1 cellular context compared by ENCODE assay signal in the genomic region with DNA sequence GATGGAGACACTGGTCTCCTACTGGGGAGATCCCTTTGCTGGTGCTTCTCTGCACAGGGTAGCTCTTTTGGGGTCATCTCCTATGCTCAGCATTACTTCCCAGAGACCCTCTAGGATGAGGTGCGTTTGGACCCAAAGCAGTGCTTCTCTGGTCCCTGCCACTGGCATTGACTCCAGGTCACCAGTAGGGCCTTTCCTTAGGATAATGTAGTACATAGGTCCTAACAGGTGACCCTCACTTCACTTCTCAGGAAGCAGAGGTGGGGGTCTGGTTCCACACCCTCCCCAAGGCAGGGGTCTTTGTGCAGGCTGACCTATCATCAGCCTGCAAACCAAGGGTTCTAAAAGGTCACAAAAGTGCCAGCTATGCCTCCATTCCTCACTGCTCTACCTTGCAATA.
TF ChIP-seq lines count a peak whose summit lies in the region.

No MANE protein-coding gene starts in this region.

TF ChIP-seq in WTC11, 78 proteins besides CTCF, POLR2A, EP300 and RAD21 (continued from another document):
- TF ChIP-seq, protein P1, sequence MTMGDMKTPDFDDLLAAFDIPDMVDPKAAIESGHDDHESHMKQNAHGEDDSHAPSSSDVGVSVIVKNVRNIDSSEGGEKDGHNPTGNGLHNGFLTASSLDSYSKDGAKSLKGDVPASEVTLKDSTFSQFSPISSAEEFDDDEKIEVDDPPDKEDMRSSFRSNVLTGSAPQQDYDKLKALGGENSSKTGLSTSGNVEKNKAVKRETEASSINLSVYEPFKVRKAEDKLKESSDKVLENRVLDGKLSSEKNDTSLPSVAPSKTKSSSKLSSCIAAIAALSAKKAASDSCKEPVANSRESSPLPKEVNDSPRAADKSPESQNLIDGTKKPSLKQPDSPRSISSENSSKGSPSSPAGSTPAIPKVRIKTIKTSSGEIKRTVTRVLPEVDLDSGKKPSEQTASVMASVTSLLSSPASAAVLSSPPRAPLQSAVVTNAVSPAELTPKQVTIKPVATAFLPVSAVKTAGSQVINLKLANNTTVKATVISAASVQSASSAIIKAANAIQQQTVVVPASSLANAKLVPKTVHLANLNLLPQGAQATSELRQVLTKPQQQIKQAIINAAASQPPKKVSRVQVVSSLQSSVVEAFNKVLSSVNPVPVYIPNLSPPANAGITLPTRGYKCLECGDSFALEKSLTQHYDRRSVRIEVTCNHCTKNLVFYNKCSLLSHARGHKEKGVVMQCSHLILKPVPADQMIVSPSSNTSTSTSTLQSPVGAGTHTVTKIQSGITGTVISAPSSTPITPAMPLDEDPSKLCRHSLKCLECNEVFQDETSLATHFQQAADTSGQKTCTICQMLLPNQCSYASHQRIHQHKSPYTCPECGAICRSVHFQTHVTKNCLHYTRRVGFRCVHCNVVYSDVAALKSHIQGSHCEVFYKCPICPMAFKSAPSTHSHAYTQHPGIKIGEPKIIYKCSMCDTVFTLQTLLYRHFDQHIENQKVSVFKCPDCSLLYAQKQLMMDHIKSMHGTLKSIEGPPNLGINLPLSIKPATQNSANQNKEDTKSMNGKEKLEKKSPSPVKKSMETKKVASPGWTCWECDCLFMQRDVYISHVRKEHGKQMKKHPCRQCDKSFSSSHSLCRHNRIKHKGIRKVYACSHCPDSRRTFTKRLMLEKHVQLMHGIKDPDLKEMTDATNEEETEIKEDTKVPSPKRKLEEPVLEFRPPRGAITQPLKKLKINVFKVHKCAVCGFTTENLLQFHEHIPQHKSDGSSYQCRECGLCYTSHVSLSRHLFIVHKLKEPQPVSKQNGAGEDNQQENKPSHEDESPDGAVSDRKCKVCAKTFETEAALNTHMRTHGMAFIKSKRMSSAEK (CRISPR knock-in tag; IDR thresholded peaks at IDR 0.05; ENCODE audit: borderline replicate concordance) = no peak
- TF ChIP-seq E2F5 (CRISPR knock-in tag; IDR thresholded peaks at IDR 0.05) (no peak), E2F1 (CRISPR knock-in tag; IDR thresholded peaks at IDR 0.05) (no peak), KAT7 (CRISPR knock-in tag; IDR thresholded peaks at IDR 0.05; ENCODE audit: borderline replicate concordance) (no peak), ZNF416 (CRISPR knock-in tag; IDR thresholded peaks at IDR 0.05) (no peak)
- TF ChIP-seq, protein P2, sequence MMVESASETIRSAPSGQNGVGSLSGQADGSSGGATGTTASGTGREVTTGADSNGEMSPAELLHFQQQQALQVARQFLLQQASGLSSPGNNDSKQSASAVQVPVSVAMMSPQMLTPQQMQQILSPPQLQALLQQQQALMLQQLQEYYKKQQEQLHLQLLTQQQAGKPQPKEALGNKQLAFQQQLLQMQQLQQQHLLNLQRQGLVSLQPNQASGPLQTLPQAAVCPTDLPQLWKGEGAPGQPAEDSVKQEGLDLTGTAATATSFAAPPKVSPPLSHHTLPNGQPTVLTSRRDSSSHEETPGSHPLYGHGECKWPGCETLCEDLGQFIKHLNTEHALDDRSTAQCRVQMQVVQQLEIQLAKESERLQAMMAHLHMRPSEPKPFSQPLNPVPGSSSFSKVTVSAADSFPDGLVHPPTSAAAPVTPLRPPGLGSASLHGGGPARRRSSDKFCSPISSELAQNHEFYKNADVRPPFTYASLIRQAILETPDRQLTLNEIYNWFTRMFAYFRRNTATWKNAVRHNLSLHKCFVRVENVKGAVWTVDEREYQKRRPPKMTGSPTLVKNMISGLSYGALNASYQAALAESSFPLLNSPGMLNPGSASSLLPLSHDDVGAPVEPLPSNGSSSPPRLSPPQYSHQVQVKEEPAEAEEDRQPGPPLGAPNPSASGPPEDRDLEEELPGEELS (CRISPR knock-in tag; IDR thresholded peaks at IDR 0.05) = no peak
- TF ChIP-seq, protein P3, sequence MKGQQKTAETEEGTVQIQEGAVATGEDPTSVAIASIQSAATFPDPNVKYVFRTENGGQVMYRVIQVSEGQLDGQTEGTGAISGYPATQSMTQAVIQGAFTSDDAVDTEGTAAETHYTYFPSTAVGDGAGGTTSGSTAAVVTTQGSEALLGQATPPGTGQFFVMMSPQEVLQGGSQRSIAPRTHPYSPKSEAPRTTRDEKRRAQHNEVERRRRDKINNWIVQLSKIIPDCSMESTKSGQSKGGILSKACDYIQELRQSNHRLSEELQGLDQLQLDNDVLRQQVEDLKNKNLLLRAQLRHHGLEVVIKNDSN (CRISPR knock-in tag; IDR thresholded peaks at IDR 0.05) = no peak
- TF ChIP-seq, protein P4, sequence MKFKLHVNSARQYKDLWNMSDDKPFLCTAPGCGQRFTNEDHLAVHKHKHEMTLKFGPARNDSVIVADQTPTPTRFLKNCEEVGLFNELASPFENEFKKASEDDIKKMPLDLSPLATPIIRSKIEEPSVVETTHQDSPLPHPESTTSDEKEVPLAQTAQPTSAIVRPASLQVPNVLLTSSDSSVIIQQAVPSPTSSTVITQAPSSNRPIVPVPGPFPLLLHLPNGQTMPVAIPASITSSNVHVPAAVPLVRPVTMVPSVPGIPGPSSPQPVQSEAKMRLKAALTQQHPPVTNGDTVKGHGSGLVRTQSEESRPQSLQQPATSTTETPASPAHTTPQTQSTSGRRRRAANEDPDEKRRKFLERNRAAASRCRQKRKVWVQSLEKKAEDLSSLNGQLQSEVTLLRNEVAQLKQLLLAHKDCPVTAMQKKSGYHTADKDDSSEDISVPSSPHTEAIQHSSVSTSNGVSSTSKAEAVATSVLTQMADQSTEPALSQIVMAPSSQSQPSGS (CRISPR knock-in tag; IDR thresholded peaks at IDR 0.05; ENCODE audit: borderline replicate concordance, low read depth) = no peak
- TF ChIP-seq, protein P5, sequence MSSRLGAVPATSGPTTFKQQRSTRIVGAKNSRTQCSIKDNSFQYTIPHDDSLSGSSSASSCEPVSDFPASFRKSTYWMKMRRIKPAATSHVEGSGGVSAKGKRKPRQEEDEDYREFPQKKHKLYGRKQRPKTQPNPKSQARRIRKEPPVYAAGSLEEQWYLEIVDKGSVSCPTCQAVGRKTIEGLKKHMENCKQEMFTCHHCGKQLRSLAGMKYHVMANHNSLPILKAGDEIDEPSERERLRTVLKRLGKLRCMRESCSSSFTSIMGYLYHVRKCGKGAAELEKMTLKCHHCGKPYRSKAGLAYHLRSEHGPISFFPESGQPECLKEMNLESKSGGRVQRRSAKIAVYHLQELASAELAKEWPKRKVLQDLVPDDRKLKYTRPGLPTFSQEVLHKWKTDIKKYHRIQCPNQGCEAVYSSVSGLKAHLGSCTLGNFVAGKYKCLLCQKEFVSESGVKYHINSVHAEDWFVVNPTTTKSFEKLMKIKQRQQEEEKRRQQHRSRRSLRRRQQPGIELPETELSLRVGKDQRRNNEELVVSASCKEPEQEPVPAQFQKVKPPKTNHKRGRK (CRISPR knock-in tag; IDR thresholded peaks at IDR 0.05; ENCODE audit: borderline replicate concordance) = no peak
